In the genomic region with DNA sequence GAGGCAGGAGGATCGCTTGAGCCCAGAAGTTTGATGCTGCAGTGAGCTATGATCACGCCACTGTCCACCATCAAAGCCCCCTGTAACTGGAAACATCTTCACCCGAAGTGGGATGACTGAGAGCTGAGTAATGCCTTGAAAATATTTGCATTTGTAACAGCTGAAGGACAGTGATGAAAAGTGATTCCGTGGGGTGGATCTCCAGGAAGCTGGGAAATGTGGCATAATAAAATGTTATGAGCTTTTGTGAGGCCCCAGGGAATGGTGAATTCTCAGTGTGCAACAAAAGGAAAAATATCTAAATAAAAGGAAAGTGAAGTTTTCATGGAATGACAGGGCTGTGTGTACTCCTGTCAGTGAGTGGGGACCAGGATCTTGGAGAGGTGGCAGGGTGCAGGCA, we compare ENCODE assay signal across 1 cellular context.
TF ChIP-seq lines count a peak whose summit lies in the region.

No MANE protein-coding gene starts in this region.

TF ChIP-seq in HCT116, 20 proteins besides CTCF, POLR2A, EP300 and RAD21 (continued from another document):
- TF ChIP-seq CBX3 (IDR thresholded peaks at IDR 0.05; ENCODE audit: low read depth), result no peak
- no peak for TF ChIP-seq POLR2AphosphoS5 (IDR thresholded peaks at IDR 0.05; ENCODE audit: low read depth, low read length)
- no peak for TF ChIP-seq EGR1 (IDR thresholded peaks at IDR 0.05; ENCODE audit: low read depth)
- no peak for TF ChIP-seq ZNF274 (IDR thresholded peaks at IDR 0.05; ENCODE audit: low read depth, low read length)
- TF ChIP-seq SIN3A (IDR thresholded peaks at IDR 0.05; ENCODE audit: low read depth), result no peak
- TF ChIP-seq EZH2 (IDR thresholded peaks at IDR 0.05), result no peak
- TF ChIP-seq, protein P1, sequence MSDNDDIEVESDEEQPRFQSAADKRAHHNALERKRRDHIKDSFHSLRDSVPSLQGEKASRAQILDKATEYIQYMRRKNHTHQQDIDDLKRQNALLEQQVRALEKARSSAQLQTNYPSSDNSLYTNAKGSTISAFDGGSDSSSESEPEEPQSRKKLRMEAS (IDR thresholded peaks at IDR 0.05), result no peak
- TF ChIP-seq SRF (IDR thresholded peaks at IDR 0.05; ENCODE audit: low read depth), result no peak
